ENCODE assay signal across 17 cellular contexts in genomic region chr6:146850981-146851380, GRCh38.
DNase-seq lines count a peak whose midpoint lies in the region; ATAC-seq and TF ChIP-seq lines count a peak whose summit lies in the region.
"Had no signal": no experiment of that assay in that cellular context is flagged by ENCODE, and none has a peak within 500 bp of the region (broad histone marks: within the 10 kb centered on the region; RNA-seq: fewer than 3 reads in every experiment).

No MANE protein-coding gene starts in this region.

- in situ Hi-C loops in GM23248 (cut with MboI) = loop anchor here (25.0 kb wide), 1 partner anchor 1311 kb away; no protein-coding TSS in a partner anchor

- H3K9me3 ChIP-seq in GM23248 (ENCODE audit: low read depth) = no peaks in the 10 kb centered on the region
- no peaks in the 10 kb centered on the region for H3K9me3 ChIP-seq in osteoblast (ENCODE audit: low read depth, low read length)

- DNase-seq in activated naive CD4-positive, alpha-beta T cell treated with anti-CD3 and anti-CD28 coated beads for 36 hours = no peak
- DNase-seq in activated naive CD4-positive, alpha-beta T cell treated with anti-CD3 and anti-CD28 coated beads, Interleukin-2, amount 50 U/mL, for 16 hours = no peak
- peak; percentile 16 for DNase-seq in GM23248
- DNase-seq in activated T-helper 1 cell treated with anti-CD3 and anti-CD28 coated beads, Interleukin-12 subunit alpha, Interleukin-12 subunit beta, Interleukin-2, Interleukin-4 antibody, amounts not matched to agents 30 ng/mL and 10 ng/mL and 1 ng/mL, durations not matched to agents 14 hours and 24 hours and 36 hours (ENCODE audit: low spot score) = no peak
- no peak for DNase-seq in osteoblast (ENCODE audit: insufficient read length, low spot score, missing footprints)
- DNase-seq in DMS153 (lab: John Stamatoyannopoulos, UW) = no peak
- DNase-seq: CD8-positive, alpha-beta memory T cell; GF-D8; GOT3; KG1; MG63; NCI-H1092 treated with DMSO at 0.1 percent for 48 hours; NCI-H1694 treated with DMSO at 0.1 percent for 48 hours; NCI-H446; NCI-H748 treated with DMSO at 0.1 percent for 48 hours; PC-9 had no signal

- H3K4me2 ChIP-seq in GM23248 (ENCODE audit: unreplicated experiment) (no peak overlapping the region), osteoblast (ENCODE audit: insufficient read depth, low read length) (no peak overlapping the region)
- H3K4me2 ChIP-seq: PC-9 had no signal

- intact Hi-C loops in activated naive CD4-positive, alpha-beta T cell treated with anti-CD3 and anti-CD28 coated beads for 36 hours (cut with micrococcal nuclease) = loop anchor here (1.0 to 5.0 kb wide), 7 partner anchors 417 to 1296 kb away; partner anchors contain the start of genes EPM2A and SHPRH
- intact Hi-C loops in activated T-helper 1 cell treated with anti-CD3 and anti-CD28 coated beads, Interleukin-12 subunit alpha, Interleukin-12 subunit beta, Interleukin-2, Interleukin-4 antibody, amounts not matched to agents 30 ng/mL and 10 ng/mL and 1 ng/mL, durations not matched to agents 14 hours and 24 hours and 36 hours (cut with micrococcal nuclease) = loop anchor here (1.0 to 10.0 kb wide), 7 partner anchors 206 to 1911 kb away; no protein-coding TSS in a partner anchor

- H3K27ac ChIP-seq in GM23248 (peak overlapping the region; percentile 53; the same call in 1 of the 2 replicates), osteoblast (ENCODE audit: low read depth, low read length) (peak overlapping the region; percentile 45)
- H3K27ac ChIP-seq: PC-9 had no signal

- no peaks in the 10 kb centered on the region for H3K9me2 ChIP-seq in GM23248 (ENCODE audit: insufficient read depth)

- peaks cover 7% of the 10 kb centered on the region for H3K27me3 Mint-ChIP-seq in activated naive CD4-positive, alpha-beta T cell treated with anti-CD3 and anti-CD28 coated beads for 36 hours (ENCODE audit: low read depth)
- no peaks in the 10 kb centered on the region for H3K27me3 Mint-ChIP-seq in activated T-helper 1 cell treated with anti-CD3 and anti-CD28 coated beads, Interleukin-12 subunit alpha, Interleukin-12 subunit beta, Interleukin-2, Interleukin-4 antibody, amounts not matched to agents 30 ng/mL and 10 ng/mL and 1 ng/mL, durations not matched to agents 14 hours and 24 hours and 36 hours (ENCODE audit: insufficient read depth)

- H3K27me3 ChIP-seq in GM23248 (replicated peaks; ENCODE audit: insufficient read depth) (no peaks in the 10 kb centered on the region), osteoblast (ENCODE audit: insufficient read depth, low read length) (no peaks in the 10 kb centered on the region)
- H3K27me3 ChIP-seq: MG63 had no signal

- H2AFZ ChIP-seq in GM23248 (no peak overlapping the region), osteoblast (ENCODE audit: low read length) (no peak overlapping the region)
- H2AFZ ChIP-seq: PC-9 had no signal

- peak overlapping the region; percentile 57 for H3K27ac Mint-ChIP-seq in activated naive CD4-positive, alpha-beta T cell treated with anti-CD3 and anti-CD28 coated beads for 36 hours
- H3K27ac Mint-ChIP-seq in activated T-helper 1 cell treated with anti-CD3 and anti-CD28 coated beads, Interleukin-12 subunit alpha, Interleukin-12 subunit beta, Interleukin-2, Interleukin-4 antibody, amounts not matched to agents 30 ng/mL and 10 ng/mL and 1 ng/mL, durations not matched to agents 14 hours and 24 hours and 36 hours = peak overlapping the region; percentile 25
- H3K27ac Mint-ChIP-seq: CD8-positive, alpha-beta memory T cell had no signal

- no peaks in the 10 kb centered on the region for H3K36me3 ChIP-seq in GM23248 (ENCODE audit: low read depth)
- H3K36me3 ChIP-seq in osteoblast (ENCODE audit: insufficient read depth, low read length) = no peaks in the 10 kb centered on the region
- H3K36me3 ChIP-seq: MG63 had no signal

- peaks cover 2% of the 10 kb centered on the region for H3K36me3 Mint-ChIP-seq in activated naive CD4-positive, alpha-beta T cell treated with anti-CD3 and anti-CD28 coated beads for 36 hours (ENCODE audit: low read depth)
- H3K36me3 Mint-ChIP-seq in activated T-helper 1 cell treated with anti-CD3 and anti-CD28 coated beads, Interleukin-12 subunit alpha, Interleukin-12 subunit beta, Interleukin-2, Interleukin-4 antibody, amounts not matched to agents 30 ng/mL and 10 ng/mL and 1 ng/mL, durations not matched to agents 14 hours and 24 hours and 36 hours (ENCODE audit: low read depth) = peaks cover 5% of the 10 kb centered on the region
- H3K36me3 Mint-ChIP-seq: CD8-positive, alpha-beta memory T cell had no signal

- no peaks in the 10 kb centered on the region for H4K20me1 ChIP-seq in GM23248 (ENCODE audit: insufficient read depth)
- H4K20me1 ChIP-seq in osteoblast (ENCODE audit: insufficient read depth, low read length) = no peaks in the 10 kb centered on the region

- H3F3A ChIP-seq in GM23248 (ENCODE audit: insufficient read depth) = peaks cover 35% of the 10 kb centered on the region

- TF ChIP-seq CTCF in osteoblast (IDR thresholded peaks at IDR 0.05; ENCODE audit: extremely low read depth, low read depth, low read length) = no peak

- no peak overlapping the region for H3K4me3 Mint-ChIP-seq in activated naive CD4-positive, alpha-beta T cell treated with anti-CD3 and anti-CD28 coated beads for 36 hours
- H3K4me3 Mint-ChIP-seq in activated T-helper 1 cell treated with anti-CD3 and anti-CD28 coated beads, Interleukin-12 subunit alpha, Interleukin-12 subunit beta, Interleukin-2, Interleukin-4 antibody, amounts not matched to agents 30 ng/mL and 10 ng/mL and 1 ng/mL, durations not matched to agents 14 hours and 24 hours and 36 hours = no peak overlapping the region
- H3K4me3 Mint-ChIP-seq: CD8-positive, alpha-beta memory T cell had no signal

- H3K9ac ChIP-seq in GM23248 = no peak overlapping the region

- no peak for ATAC-seq in HG03432 (IDR thresholded peaks at IDR 0.05; ENCODE audit: unreplicated experiment)

- CTCF ChIA-PET in activated naive CD4-positive, alpha-beta T cell treated with anti-CD3 and anti-CD28 coated beads for 36 hours (lab: Charles Lee) = no interaction called here

- H3K4me1 ChIP-seq in GM23248 (ENCODE audit: insufficient read depth) (peaks cover 35% of the 10 kb centered on the region), osteoblast (ENCODE audit: insufficient read depth, low read length) (peaks cover 17% of the 10 kb centered on the region)

- H3K79me2 ChIP-seq in GM23248 (ENCODE audit: insufficient read depth) = no peaks in the 10 kb centered on the region
- no peaks in the 10 kb centered on the region for H3K79me2 ChIP-seq in osteoblast (ENCODE audit: insufficient read depth, low read length)

- H3K9me3 Mint-ChIP-seq in activated naive CD4-positive, alpha-beta T cell treated with anti-CD3 and anti-CD28 coated beads for 36 hours = peaks cover 10% of the 10 kb centered on the region
- H3K9me3 Mint-ChIP-seq in activated T-helper 1 cell treated with anti-CD3 and anti-CD28 coated beads, Interleukin-12 subunit alpha, Interleukin-12 subunit beta, Interleukin-2, Interleukin-4 antibody, amounts not matched to agents 30 ng/mL and 10 ng/mL and 1 ng/mL, durations not matched to agents 14 hours and 24 hours and 36 hours = peaks cover 47% of the 10 kb centered on the region

- H3K4me3 ChIP-seq in GM23248 (no peak overlapping the region), osteoblast (ENCODE audit: insufficient read depth, low read length) (no peak overlapping the region)
- H3K4me3 ChIP-seq: MG63, PC-9 had no signal

- H3K4me1 Mint-ChIP-seq in activated naive CD4-positive, alpha-beta T cell treated with anti-CD3 and anti-CD28 coated beads for 36 hours (ENCODE audit: low read depth) = peaks cover 34% of the 10 kb centered on the region
- peaks cover 45% of the 10 kb centered on the region for H3K4me1 Mint-ChIP-seq in activated T-helper 1 cell treated with anti-CD3 and anti-CD28 coated beads, Interleukin-12 subunit alpha, Interleukin-12 subunit beta, Interleukin-2, Interleukin-4 antibody, amounts not matched to agents 30 ng/mL and 10 ng/mL and 1 ng/mL, durations not matched to agents 14 hours and 24 hours and 36 hours (ENCODE audit: low read depth)
